ENCODE assay signal across 9 cellular contexts in the genomic region with DNA sequence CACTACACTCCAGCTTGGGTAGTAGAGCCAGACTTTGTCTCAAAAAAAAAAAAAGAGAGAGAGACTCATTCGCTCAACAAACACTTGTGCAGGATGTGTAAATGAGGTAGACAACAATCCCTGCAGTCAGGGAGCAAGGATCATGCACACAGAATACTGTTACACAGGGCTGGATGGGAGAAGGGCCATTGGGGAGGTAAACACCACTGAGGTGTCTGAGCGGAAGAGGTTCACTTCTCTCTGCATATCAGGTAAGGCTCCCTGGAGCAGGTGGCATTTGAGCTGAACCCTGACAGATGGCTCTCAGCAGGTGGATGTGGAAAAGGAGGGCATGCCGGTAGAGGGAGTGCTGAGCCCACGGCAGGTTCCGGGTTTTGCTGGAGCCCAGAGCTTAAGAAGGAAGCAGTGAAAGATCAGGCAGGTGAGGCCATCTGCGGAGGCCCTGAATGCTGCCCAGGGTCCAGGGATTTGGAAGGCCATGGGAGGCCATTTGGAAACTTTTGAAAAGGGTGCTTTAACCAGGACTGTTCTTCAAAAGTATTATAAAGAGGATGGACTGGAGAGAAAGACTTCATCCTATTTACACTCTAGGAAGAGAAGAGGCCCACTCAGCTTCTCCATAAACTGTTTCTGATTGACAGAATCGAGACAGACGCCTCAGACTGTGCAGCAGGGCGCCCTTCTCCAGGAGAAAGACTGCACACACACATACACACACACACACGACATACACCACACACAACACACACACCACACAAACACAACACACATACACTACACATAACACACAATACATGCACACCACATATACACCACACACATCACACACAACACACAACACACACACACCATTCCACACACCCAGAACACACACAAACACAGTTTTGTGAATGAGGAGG.
DNase-seq lines count a peak whose midpoint lies in the region; ATAC-seq, FAIRE-seq and TF ChIP-seq lines count a peak whose summit lies in the region.
"Had no signal": no experiment of that assay in that cellular context is flagged by ENCODE, and none has a peak within 500 bp of the region (broad histone marks: within the 10 kb centered on the region; RNA-seq: fewer than 3 reads in every experiment).

No MANE protein-coding gene starts in this region.

- no peak for TF ChIP-seq POLR2A in K562 (conservative IDR thresholded peaks at IDR 0.05)

- BruUV-seq in K562 (replicated peaks; lab: Mats Ljungman, UMichigan), result no TSS peak

- H3K27me3 ChIP-seq in K562 (ENCODE audit: control insufficient read depth in 2 of 2, insufficient read depth in 2 of 2, low read length in 2 of 2) (no peaks in the 10 kb centered on the region), mucosa of rectum (ENCODE audit: control insufficient read depth in 2 of 2, insufficient read depth in 2 of 2, low read length in 2 of 2) (no peaks in the 10 kb centered on the region)

- H3K4me2 ChIP-seq in K562 (ENCODE audit: insufficient read depth, low read length), result no peak overlapping the region; the same call in 1 of the 2 replicates

- 7% methylated on average over 8 of the region's 10 CpGs for WGBS in K562 (ENCODE audit: insufficient coverage, low coverage, missing lambda C conversion rate)

- H3K27ac ChIP-seq in K562 (ENCODE audit: extremely low read depth, low read depth, low read length) (no peak overlapping the region), mucosa of rectum (ENCODE audit: low read depth in 2 of 2, low read length in 2 of 2) (peak overlapping the region; percentile 79 to 89)

- peak; percentile 41 for TF ChIP-seq CTCF in LNCaP clone FGC (IDR thresholded peaks at IDR 0.05; ENCODE audit: control insufficient read depth, extremely low read depth, insufficient read depth)
- peak; percentile 57 to 70 (median 67) for TF ChIP-seq CTCF in K562 (IDR thresholded peaks at IDR 0.05 in 2 of 3, conservative IDR thresholded peaks at IDR 0.05 in 1 of 3; ENCODE audit: insufficient read depth in 2 of 3, low read depth in 1 of 3, low read length in 3 of 3)

- peak overlapping the region; percentile 34; the same call in 1 of the 2 replicates for H2AFZ ChIP-seq in K562 (ENCODE audit: low read depth, low read length)

- H3K36me3 ChIP-seq in K562 (ENCODE audit: control insufficient read depth, insufficient read depth, low read length) (no peaks in the 10 kb centered on the region), mucosa of rectum (ENCODE audit: control insufficient read depth in 2 of 2, insufficient read depth in 2 of 2, low read length in 2 of 2) (peaks cover 0 to 2% of the 10 kb centered on the region in 2 donors)

- no peak overlapping the region for H3K9ac ChIP-seq in K562 (ENCODE audit: insufficient read depth in 1 of 2, low read depth in 2 of 2, low read length in 2 of 2)
- peak overlapping the region; percentile 59 to 64 for H3K9ac ChIP-seq in mucosa of rectum (ENCODE audit: low read depth in 1 of 2, low read length in 2 of 2)

- ATAC-seq in K562, result peak; percentile 76
- no peak for ATAC-seq in HG03095 (IDR thresholded peaks at IDR 0.05; ENCODE audit: unreplicated experiment)

- no peak for FAIRE-seq in RCC 7860 (lab: Jason Lieb, UNC)
- FAIRE-seq in K562 (lab: Jason Lieb, UNC), result peak; percentile 83
- FAIRE-seq: A204.1 had no signal

- no peak overlapping the region for H3K4me3 ChIP-seq in LNCaP clone FGC (ENCODE audit: low read depth, low read length)
- no peak overlapping the region for H3K4me3 ChIP-seq in K562
- H3K4me3 ChIP-seq in mucosa of rectum (ENCODE audit: low read length in 2 of 2), result no peak overlapping the region

- H3K9me1 ChIP-seq in K562 (ENCODE audit: control insufficient read depth, insufficient read depth, low read length), result no peaks in the 10 kb centered on the region

- H3K4me1 ChIP-seq in K562 (replicated peaks in 1 of 2; ENCODE audit: control insufficient read depth in 2 of 2, insufficient read depth in 2 of 2, low read length in 2 of 2) (peaks cover 23 to 37% of the 10 kb centered on the region in 2 experiments), mucosa of rectum (ENCODE audit: control insufficient read depth in 2 of 2, insufficient read depth in 2 of 2, low read length in 2 of 2) (peaks cover 45 to 66% of the 10 kb centered on the region in 2 donors)

- DNase-seq in DMS79 (lab: John Stamatoyannopoulos, UW) (peak; percentile 7), DMS79 treated with DMSO at 0.1 percent for 48 hours (lab: John Stamatoyannopoulos, UW) (no peak), LNCaP clone FGC (ENCODE audit: low read depth) (no peak), RCC 7860 (ENCODE audit: low spot score) (peak; percentile 46), K562 (ENCODE audit: extremely low read depth in 1 of 4, low spot score in 3 of 4) (peak; percentile 24 to 52 (median 35)), mesenteric fat pad (ENCODE audit: low spot score) (no peak)

- no peaks in the 10 kb centered on the region for H3K9me3 ChIP-seq in K562 (replicated peaks; ENCODE audit: control insufficient read depth, insufficient read depth, low read depth, low read length)
- no peaks in the 10 kb centered on the region for H3K9me3 ChIP-seq in mucosa of rectum (ENCODE audit: control insufficient read depth in 2 of 2, low read length in 2 of 2)

- intact Hi-C loops in K562 (cut with micrococcal nuclease), result no loop called here

- no peak for TF ChIP-seq EP300 in K562 (IDR thresholded peaks at IDR 0.05; ENCODE audit: low read length)

- H4K20me1 ChIP-seq in K562 (replicated peaks; ENCODE audit: control insufficient read depth, insufficient read depth, low read length), result no peaks in the 10 kb centered on the region

- POLR2A ChIA-PET in K562 (lab: Yijun Ruan, JAX), result interaction anchor here (0.9 to 2.0 kb wide), 3 partner anchors 9 to 15 kb away, joined by 4 to 6 read pairs (median 5); no protein-coding TSS in a partner anchor

- H3K79me2 ChIP-seq in K562 (ENCODE audit: control insufficient read depth, insufficient read depth, low read length), result no peaks in the 10 kb centered on the region

- CTCF ChIA-PET in K562 (lab: Yijun Ruan, JAX; ENCODE audit: low intra/inter-chr PET ratio), result interaction anchor here (0.6 kb wide), 1 partner anchor 387 kb away, joined by 3 read pairs; no protein-coding TSS in a partner anchor

- peak; percentile 44 to 70 for TF ChIP-seq RAD21 in K562 (CRISPR knock-in tag; conservative IDR thresholded peaks at IDR 0.05 in 1 of 2, IDR thresholded peaks at IDR 0.05 in 1 of 2)

- in situ Hi-C loops in K562 (cut with MboI), result no loop called here

TF ChIP-seq in K562, 482 proteins besides CTCF, POLR2A, EP300 and RAD21 (continues in another document):
- TF ChIP-seq ZNF224 (CRISPR knock-in tag; IDR thresholded peaks at IDR 0.05), result no peak
- 0 out of 2 replicates have a peak, but pooled peaks have one; percentile 24 for TF ChIP-seq CC2D1A (IDR thresholded peaks at IDR 0.05)
- TF ChIP-seq OTX1 (CRISPR knock-in tag; IDR thresholded peaks at IDR 0.05), result no peak
- peak; percentile 49; the same call in 1 of the 2 replicates for TF ChIP-seq CTBP1 (IDR thresholded peaks at IDR 0.05; ENCODE audit: borderline replicate concordance)
- TF ChIP-seq ZBTB1 (CRISPR knock-in tag; IDR thresholded peaks at IDR 0.05; ENCODE audit: borderline replicate concordance, low read depth), result no peak
- TF ChIP-seq MTA3 (IDR thresholded peaks at IDR 0.05; ENCODE audit: borderline replicate concordance), result peak; percentile 46; the same call in 1 of the 2 replicates
- no peak for TF ChIP-seq ZBTB7A (IDR thresholded peaks at IDR 0.05; ENCODE audit: borderline replicate concordance, control insufficient read depth, low read depth, low read length)
- TF ChIP-seq ZEB2 (IDR thresholded peaks at IDR 0.05), result peak; percentile 48; the same call in 1 of the 2 replicates
- no peak for TF ChIP-seq CBX8 (IDR thresholded peaks at IDR 0.05; ENCODE audit: borderline replicate concordance, extremely low read depth, low read depth, low read length, poor library complexity, severe bottlenecking)
- no peak for TF ChIP-seq ZNF79 (CRISPR knock-in tag; IDR thresholded peaks at IDR 0.05; ENCODE audit: low read depth)
- TF ChIP-seq, protein P1, sequence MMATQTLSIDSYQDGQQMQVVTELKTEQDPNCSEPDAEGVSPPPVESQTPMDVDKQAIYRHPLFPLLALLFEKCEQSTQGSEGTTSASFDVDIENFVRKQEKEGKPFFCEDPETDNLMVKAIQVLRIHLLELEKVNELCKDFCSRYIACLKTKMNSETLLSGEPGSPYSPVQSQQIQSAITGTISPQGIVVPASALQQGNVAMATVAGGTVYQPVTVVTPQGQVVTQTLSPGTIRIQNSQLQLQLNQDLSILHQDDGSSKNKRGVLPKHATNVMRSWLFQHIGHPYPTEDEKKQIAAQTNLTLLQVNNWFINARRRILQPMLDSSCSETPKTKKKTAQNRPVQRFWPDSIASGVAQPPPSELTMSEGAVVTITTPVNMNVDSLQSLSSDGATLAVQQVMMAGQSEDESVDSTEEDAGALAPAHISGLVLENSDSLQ (IDR thresholded peaks at IDR 0.05), result peak; percentile 75
- no peak for TF ChIP-seq PCBP1 (IDR thresholded peaks at IDR 0.05; ENCODE audit: low read depth, low read length, poor library complexity, severe bottlenecking)
- no peak for TF ChIP-seq MBD2 (IDR thresholded peaks at IDR 0.05; ENCODE audit: borderline replicate concordance, low read depth)
- TF ChIP-seq, protein P2, sequence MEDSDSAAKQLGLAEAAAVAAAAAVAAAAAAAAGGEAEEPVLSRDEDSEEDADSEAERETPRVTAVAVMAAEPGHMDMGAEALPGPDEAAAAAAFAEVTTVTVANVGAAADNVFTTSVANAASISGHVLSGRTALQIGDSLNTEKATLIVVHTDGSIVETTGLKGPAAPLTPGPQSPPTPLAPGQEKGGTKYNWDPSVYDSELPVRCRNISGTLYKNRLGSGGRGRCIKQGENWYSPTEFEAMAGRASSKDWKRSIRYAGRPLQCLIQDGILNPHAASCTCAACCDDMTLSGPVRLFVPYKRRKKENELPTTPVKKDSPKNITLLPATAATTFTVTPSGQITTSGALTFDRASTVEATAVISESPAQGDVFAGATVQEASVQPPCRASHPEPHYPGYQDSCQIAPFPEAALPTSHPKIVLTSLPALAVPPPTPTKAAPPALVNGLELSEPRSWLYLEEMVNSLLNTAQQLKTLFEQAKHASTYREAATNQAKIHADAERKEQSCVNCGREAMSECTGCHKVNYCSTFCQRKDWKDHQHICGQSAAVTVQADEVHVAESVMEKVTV (CRISPR knock-in tag; IDR thresholded peaks at IDR 0.05), result 0 out of 2 replicates have a peak, but pooled peaks have one; percentile 24
- 0 out of 2 replicates have a peak, but pooled peaks have one; percentile 14 for TF ChIP-seq SP1 (CRISPR knock-in tag; IDR thresholded peaks at IDR 0.05)
- TF ChIP-seq ZFP36 (IDR thresholded peaks at IDR 0.05; ENCODE audit: low read depth, low read length, partially characterized antibody), result peak; percentile 61
- TF ChIP-seq MAZ (CRISPR knock-in tag; conservative IDR thresholded peaks at IDR 0.05 in 1 of 2, IDR thresholded peaks at IDR 0.05 in 1 of 2), result peak in 1 of 2 experiments; percentile 23; a peak in 1 of 4 replicates
- TF ChIP-seq ELF1 (tag; IDR thresholded peaks at IDR 0.05), result peak; percentile 68; the same call in 1 of the 2 replicates

Comparison
In these comparisons a context has a peak if more than half of its experiments do, and no peak if none do; other contexts are left out.
1. DNase-seq: peak in DMS79 (single experiment), RCC 7860 (single experiment) and K562 (4 of 4); none in DMS79 treated with DMSO at 0.1 percent for 48 hours (single experiment), LNCaP clone FGC (single experiment) and mesenteric fat pad (single experiment).
2. H3K9ac ChIP-seq: peak in mucosa of rectum (2 of 2); none in K562 (0 of 2).